ENCODE assay signal across 8 cellular contexts in the genomic region with DNA sequence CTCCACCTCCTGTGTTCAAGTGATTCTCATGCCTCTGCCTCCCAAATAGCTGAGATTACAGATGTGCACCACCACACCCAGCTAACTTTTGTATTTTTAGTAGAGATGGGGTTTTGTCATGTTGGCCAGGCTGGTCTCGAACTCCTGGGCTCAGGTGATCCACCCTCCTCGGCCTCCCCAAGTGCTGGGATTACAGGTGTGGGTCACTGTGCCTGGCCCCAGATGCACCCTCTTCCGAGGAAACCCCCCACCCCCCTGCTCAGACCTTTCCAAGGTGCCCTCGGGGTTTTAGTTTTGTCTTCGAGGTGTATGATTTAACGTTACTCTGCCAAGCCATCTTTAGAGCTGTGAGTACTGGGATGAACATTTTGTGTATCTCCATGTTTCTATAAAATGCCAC.
A peak's percentile ranks its signal among the peaks of the same experiment; 100 is the strongest.
DNase-seq lines count a peak whose midpoint lies in the region; ATAC-seq and TF ChIP-seq lines count a peak whose summit lies in the region.
"Not testable (repeated sequence)": the region's sequence is repeated elsewhere in the genome, so short reads cannot be mapped to it uniquely, and the experiment has no call there.

No MANE protein-coding gene starts in this region.

- H3K4me1 Mint-ChIP-seq in CD8-positive, alpha-beta memory T cell: peaks cover 52 to 65% (median 62%) of the 10 kb centered on the region in 3 donors
- peaks cover 46% of the 10 kb centered on the region for H3K4me1 Mint-ChIP-seq in T-helper 2 cell treated with Interferon-gamma antibody and Interleukin-4, amounts not matched to agents 5 μg/mL and 100 μg/mL, for 36 hours (ENCODE audit: low read depth)
- H3K4me1 Mint-ChIP-seq in activated naive CD4-positive, alpha-beta T cell treated with anti-CD3 and anti-CD28 coated beads for 36 hours (ENCODE audit: low read depth): peaks cover 49% of the 10 kb centered on the region
- peaks cover 73 to 78% of the 10 kb centered on the region in 2 donors for H3K4me1 Mint-ChIP-seq in immature natural killer cell
- H3K4me1 Mint-ChIP-seq in naive thymus-derived CD8-positive, alpha-beta T cell: peaks cover 28 to 67% (median 58%) of the 10 kb centered on the region in 4 donors
- peaks cover 58% of the 10 kb centered on the region for H3K4me1 Mint-ChIP-seq in stimulated activated effector memory CD8-positive, alpha-beta T cell treated with anti-CD3 and anti-CD28 coated beads, Interleukin-12 subunit alpha, Interleukin-12 subunit beta, amount 100 ng/mL, for 72 hours

- POLR2A ChIA-PET in CD8-positive, alpha-beta memory T cell (lab: Charles Lee): interaction anchor here (0.6 to 2.4 kb wide), 6 partner anchors 9 to 634 kb away, joined by 3 to 40 read pairs (median 10); no protein-coding TSS in a partner anchor
- POLR2A ChIA-PET in naive thymus-derived CD8-positive, alpha-beta T cell (lab: Charles Lee): interaction anchor here (0.7 to 12.9 kb wide), 3 partner anchors 8 to 203 kb away, joined by 3 to 338 read pairs (median 9); no protein-coding TSS in a partner anchor

- H3K9me3 Mint-ChIP-seq in CD8-positive, alpha-beta memory T cell; T-helper 2 cell treated with Interferon-gamma antibody and Interleukin-4, amounts not matched to agents 5 μg/mL and 100 μg/mL, for 36 hours; activated naive CD4-positive, alpha-beta T cell treated with anti-CD3 and anti-CD28 coated beads for 36 hours; immature natural killer cell; naive thymus-derived CD8-positive, alpha-beta T cell; stimulated activated effector memory CD8-positive, alpha-beta T cell treated with anti-CD3 and anti-CD28 coated beads, Interleukin-12 subunit alpha, Interleukin-12 subunit beta, amount 100 ng/mL, for 72 hours: not testable (repeated sequence)

- H3K9me3 ChIP-seq in CD8-positive, alpha-beta memory T cell (ENCODE audit: low read length); uterus: not testable (repeated sequence)

- H3K27ac Mint-ChIP-seq in CD8-positive, alpha-beta memory T cell: peak overlapping the region; percentile 97 to 100 (median 100)
- H3K27ac Mint-ChIP-seq in T-helper 2 cell treated with Interferon-gamma antibody and Interleukin-4, amounts not matched to agents 5 μg/mL and 100 μg/mL, for 36 hours: peak overlapping the region; percentile 99
- H3K27ac Mint-ChIP-seq in activated naive CD4-positive, alpha-beta T cell treated with anti-CD3 and anti-CD28 coated beads for 36 hours: peak overlapping the region; percentile 50
- peak overlapping the region; percentile 98 to 100 (median 100) for H3K27ac Mint-ChIP-seq in immature natural killer cell
- H3K27ac Mint-ChIP-seq in naive thymus-derived CD8-positive, alpha-beta T cell: peak overlapping the region; percentile 96 to 100 (median 100)
- H3K27ac Mint-ChIP-seq in stimulated activated effector memory CD8-positive, alpha-beta T cell treated with anti-CD3 and anti-CD28 coated beads, Interleukin-12 subunit alpha, Interleukin-12 subunit beta, amount 100 ng/mL, for 72 hours: peak overlapping the region; percentile 98

- CTCF ChIA-PET in CD8-positive, alpha-beta memory T cell (lab: Charles Lee): interaction anchor here (0.6 to 19.9 kb wide), 5 partner anchors 9 to 508 kb away, joined by 3 to 295 read pairs (median 20); no protein-coding TSS in a partner anchor
- CTCF ChIA-PET in activated naive CD4-positive, alpha-beta T cell treated with anti-CD3 and anti-CD28 coated beads for 36 hours (lab: Charles Lee): interaction anchor here (0.7 to 13.1 kb wide), 2 partner anchors 13 to 301 kb away, joined by 5 to 142 read pairs; no protein-coding TSS in a partner anchor

- not testable (repeated sequence) for TF ChIP-seq POLR2A in uterus (IDR thresholded peaks at IDR 0.05)

- H3K4me1 ChIP-seq in CD8-positive, alpha-beta memory T cell (ENCODE audit: insufficient read depth, low read length): peaks cover 54% of the 10 kb centered on the region
- peaks cover 13 to 16% of the 10 kb centered on the region in 2 donors for H3K4me1 ChIP-seq in uterus

- intact Hi-C loops in activated naive CD4-positive, alpha-beta T cell treated with anti-CD3 and anti-CD28 coated beads for 36 hours (cut with micrococcal nuclease); uterus (cut with DNase I; ENCODE audit: low total_unique reads): not testable (repeated sequence)

- H3K27ac ChIP-seq in CD8-positive, alpha-beta memory T cell (ENCODE audit: low read depth, low read length): peak overlapping the region; percentile 97
- H3K27ac ChIP-seq in coronary artery (peak overlapping the region; percentile 85 to 97), uterus (peak overlapping the region; percentile 94 to 99)

- H3K27me3 Mint-ChIP-seq in CD8-positive, alpha-beta memory T cell; T-helper 2 cell treated with Interferon-gamma antibody and Interleukin-4, amounts not matched to agents 5 μg/mL and 100 μg/mL, for 36 hours (ENCODE audit: low read depth); activated naive CD4-positive, alpha-beta T cell treated with anti-CD3 and anti-CD28 coated beads for 36 hours (ENCODE audit: low read depth); naive thymus-derived CD8-positive, alpha-beta T cell: not testable (repeated sequence)
- H3K27me3 Mint-ChIP-seq in immature natural killer cell (ENCODE audit: low read depth in 3 of 3): peaks cover 10 to 13% (median 13%) of the 10 kb centered on the region in 3 donors

- not testable (repeated sequence) for TF ChIP-seq CTCF in coronary artery (IDR thresholded peaks at IDR 0.05); uterus (IDR thresholded peaks at IDR 0.05)

- not testable (repeated sequence) for DNase-seq in CD8-positive, alpha-beta memory T cell; T-helper 2 cell treated with Interferon-gamma antibody and Interleukin-4, amounts not matched to agents 5 μg/mL and 100 μg/mL, for 36 hours (ENCODE audit: low spot score); activated naive CD4-positive, alpha-beta T cell treated with anti-CD3 and anti-CD28 coated beads for 36 hours; coronary artery (ENCODE audit: low spot score); immature natural killer cell; naive thymus-derived CD8-positive, alpha-beta T cell; stimulated activated effector memory CD8-positive, alpha-beta T cell treated with anti-CD3 and anti-CD28 coated beads, Interleukin-12 subunit alpha, Interleukin-12 subunit beta, amount 100 ng/mL, for 72 hours (ENCODE audit: low spot score in 2 of 2); uterus

- H3K4me3 ChIP-seq in CD8-positive, alpha-beta memory T cell (ENCODE audit: low read length); uterus: not testable (repeated sequence)
- peak overlapping the region; percentile 10 for H3K4me3 ChIP-seq in coronary artery

- H3K36me3 Mint-ChIP-seq in CD8-positive, alpha-beta memory T cell; T-helper 2 cell treated with Interferon-gamma antibody and Interleukin-4, amounts not matched to agents 5 μg/mL and 100 μg/mL, for 36 hours (ENCODE audit: low read depth); activated naive CD4-positive, alpha-beta T cell treated with anti-CD3 and anti-CD28 coated beads for 36 hours (ENCODE audit: low read depth); immature natural killer cell; naive thymus-derived CD8-positive, alpha-beta T cell: not testable (repeated sequence)
- peaks cover 14% of the 10 kb centered on the region for H3K36me3 Mint-ChIP-seq in stimulated activated effector memory CD8-positive, alpha-beta T cell treated with anti-CD3 and anti-CD28 coated beads, Interleukin-12 subunit alpha, Interleukin-12 subunit beta, amount 100 ng/mL, for 72 hours

- peak overlapping the region in 6 of 7 donors; percentile 13 to 88 (median 61) for H3K4me3 Mint-ChIP-seq in CD8-positive, alpha-beta memory T cell
- H3K4me3 Mint-ChIP-seq in T-helper 2 cell treated with Interferon-gamma antibody and Interleukin-4, amounts not matched to agents 5 μg/mL and 100 μg/mL, for 36 hours: peak overlapping the region; percentile 80
- H3K4me3 Mint-ChIP-seq in activated naive CD4-positive, alpha-beta T cell treated with anti-CD3 and anti-CD28 coated beads for 36 hours: not testable (repeated sequence)
- H3K4me3 Mint-ChIP-seq in immature natural killer cell: peak overlapping the region; percentile 41 to 86 (median 71)
- peak overlapping the region; percentile 19 to 93 (median 69) for H3K4me3 Mint-ChIP-seq in naive thymus-derived CD8-positive, alpha-beta T cell
- peak overlapping the region; percentile 95 for H3K4me3 Mint-ChIP-seq in stimulated activated effector memory CD8-positive, alpha-beta T cell treated with anti-CD3 and anti-CD28 coated beads, Interleukin-12 subunit alpha, Interleukin-12 subunit beta, amount 100 ng/mL, for 72 hours

- not testable (repeated sequence) for H3K27me3 ChIP-seq in CD8-positive, alpha-beta memory T cell (ENCODE audit: insufficient read depth, low read length, poor library complexity, severe bottlenecking); uterus

- H3K36me3 ChIP-seq in CD8-positive, alpha-beta memory T cell (ENCODE audit: insufficient read depth, low read length); uterus: not testable (repeated sequence)

- not testable (repeated sequence) for ATAC-seq in naive thymus-derived CD8-positive, alpha-beta T cell; stimulated activated effector memory CD8-positive, alpha-beta T cell treated with anti-CD3 and anti-CD28 coated beads, Interleukin-12 subunit alpha, Interleukin-12 subunit beta, amount 100 ng/mL, for 72 hours

Comparison
In these comparisons a context has a peak if more than half of its experiments do, and no peak if none do; other contexts are left out.
1. H3K27ac Mint-ChIP-seq: peak in every context shown above with its lines; median percentile 100 in naive thymus-derived CD8-positive, alpha-beta T cell; 100 in CD8-positive, alpha-beta memory T cell; 100 in immature natural killer cell; 99 in T-helper 2 cell treated with Interferon-gamma antibody and Interleukin-4, amounts not matched to agents 5 μg/mL and 100 μg/mL, for 36 hours; 98 in stimulated activated effector memory CD8-positive, alpha-beta T cell treated with anti-CD3 and anti-CD28 coated beads, Interleukin-12 subunit alpha, Interleukin-12 subunit beta, amount 100 ng/mL, for 72 hours; 50 in activated naive CD4-positive, alpha-beta T cell treated with anti-CD3 and anti-CD28 coated beads for 36 hours.